In the genomic region with DNA sequence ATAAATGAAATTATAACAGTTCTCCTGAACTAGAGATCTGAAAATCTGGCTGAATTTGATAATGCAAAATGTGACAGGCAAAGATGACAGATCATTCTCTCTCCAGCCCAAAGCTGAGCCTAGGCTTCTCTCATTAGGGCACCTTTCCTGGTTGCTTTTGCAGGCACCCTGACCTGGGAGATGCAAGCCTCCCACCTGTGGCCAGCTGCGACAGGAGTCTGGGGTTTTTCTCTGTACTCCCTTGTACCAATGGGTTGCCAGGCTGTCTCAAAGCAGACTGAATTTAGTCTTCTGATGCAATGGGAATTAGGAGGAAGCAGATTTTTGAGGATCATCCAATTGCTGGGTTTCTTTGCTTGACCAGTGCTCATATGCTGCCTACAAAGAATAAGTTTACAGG, we compare ENCODE assay signal across 17 cellular contexts.
DNase-seq lines count a peak whose midpoint lies in the region; ATAC-seq and TF ChIP-seq lines count a peak whose summit lies in the region.
"Had no signal": no experiment of that assay in that cellular context is flagged by ENCODE, and none has a peak within 500 bp of the region (broad histone marks: within the 10 kb centered on the region; RNA-seq: fewer than 3 reads in every experiment).

No MANE protein-coding gene starts in this region.

- H3K27ac ChIP-seq in CD4-positive, alpha-beta memory T cell (ENCODE audit: low read depth, low read length), result no peak overlapping the region
- peak overlapping the region; percentile 82 for H3K27ac ChIP-seq in HUES48 (ENCODE audit: low read depth, low read length)
- H3K27ac ChIP-seq: HL-60 had no signal

- peaks cover 6 to 29% (median 16%) of the 10 kb centered on the region in 4 donors for H3K4me1 Mint-ChIP-seq in CD4-positive, alpha-beta memory T cell
- H3K4me1 Mint-ChIP-seq in brain (peaks cover 27% of the 10 kb centered on the region), memory B cell (no peaks in the 10 kb centered on the region)

- DNase-seq in CD4-positive, alpha-beta memory T cell, result no peak
- DNase-seq in memory B cell (ENCODE audit: low spot score in 2 of 2) (no peak), NCI-H82 (lab: John Stamatoyannopoulos, UW) (no peak), epidermal melanocyte (ENCODE audit: insufficient read length, low spot score) (no peak)
- DNase-seq: C1 segment of cervical spinal cord; CD8-positive, alpha-beta T cell; COR-L47; DMS153; DMS79 treated with DMSO at 0.1 percent for 48 hours; EL; HCEC 1CT had no signal

- H3K4me1 ChIP-seq in CD4-positive, alpha-beta memory T cell (ENCODE audit: insufficient read depth, low read length), result no peaks in the 10 kb centered on the region
- H3K4me1 ChIP-seq in HUES48 (ENCODE audit: control insufficient read depth, insufficient read depth, low read length), result peaks cover 21% of the 10 kb centered on the region

- H3K27me3 Mint-ChIP-seq in CD4-positive, alpha-beta memory T cell, result no peaks in the 10 kb centered on the region
- H3K27me3 Mint-ChIP-seq in brain (no peaks in the 10 kb centered on the region), memory B cell (no peaks in the 10 kb centered on the region)
- H3K27me3 Mint-ChIP-seq: B cell had no signal

- H3K36me3 ChIP-seq in CD4-positive, alpha-beta memory T cell (ENCODE audit: insufficient read depth, low read length), result peaks cover 29% of the 10 kb centered on the region
- H3K36me3 ChIP-seq in HUES48 (ENCODE audit: control insufficient read depth, insufficient read depth, low read length), result peaks cover 11% of the 10 kb centered on the region; the same call in 1 of the 2 replicates

- peaks cover 32 to 44% of the 10 kb centered on the region in 2 donors for H3K36me3 Mint-ChIP-seq in CD4-positive, alpha-beta memory T cell
- peaks cover 27% of the 10 kb centered on the region for H3K36me3 Mint-ChIP-seq in brain
- peaks cover 26% of the 10 kb centered on the region for H3K36me3 Mint-ChIP-seq in memory B cell

- peak overlapping the region in 4 of 7 donors; percentile 12 to 43 (median 36) for H3K27ac Mint-ChIP-seq in CD4-positive, alpha-beta memory T cell
- H3K27ac Mint-ChIP-seq in brain (peak overlapping the region in 3 of 5 experiments; percentile 18 to 59 (median 50)), memory B cell (peak overlapping the region; percentile 14)
- H3K27ac Mint-ChIP-seq: B cell; CD8-positive, alpha-beta T cell had no signal

- H3K9ac ChIP-seq in HUES48 (ENCODE audit: low read depth, low read length), result no peak overlapping the region

- H3K9me3 Mint-ChIP-seq in CD4-positive, alpha-beta memory T cell, result no peaks in the 10 kb centered on the region
- no peaks in the 10 kb centered on the region for H3K9me3 Mint-ChIP-seq in brain
- no peaks in the 10 kb centered on the region for H3K9me3 Mint-ChIP-seq in memory B cell
- H3K9me3 Mint-ChIP-seq: CD8-positive, alpha-beta T cell had no signal

- H3K4me3 ChIP-seq in CD4-positive, alpha-beta memory T cell (ENCODE audit: low read length in 2 of 2), result no peak overlapping the region
- no peak overlapping the region for H3K4me3 ChIP-seq in HUES48 (ENCODE audit: low read depth, low read length)

- TF ChIP-seq CTCF in brain (conservative IDR thresholded peaks at IDR 0.05), result no peak

- intact Hi-C loops in CD4-positive, alpha-beta memory T cell (cut with micrococcal nuclease), result no loop called here

- no peak for ATAC-seq in memory B cell (ENCODE audit: low read depth)
- ATAC-seq in activated CD4-positive, CD25-positive, alpha-beta regulatory T cell treated with anti-CD3 and anti-CD28 coated beads, Interleukin-2, amount 50 U/mL, for 24 hours, result no peak
- no peak for ATAC-seq in GM19467 (IDR thresholded peaks at IDR 0.05; ENCODE audit: unreplicated experiment)
- ATAC-seq: CD8-positive, alpha-beta T cell had no signal

- CTCF ChIA-PET in CD4-positive, alpha-beta memory T cell (lab: Charles Lee; ENCODE audit: partially characterized antibody), result interaction anchor here (9.3 kb wide), 1 partner anchor 9 kb away, joined by 82 read pairs; no protein-coding TSS in a partner anchor

- POLR2A ChIA-PET in CD4-positive, alpha-beta memory T cell (lab: Charles Lee; ENCODE audit: partially characterized antibody), result no interaction called here

- H3K9me3 ChIP-seq in CD4-positive, alpha-beta memory T cell (ENCODE audit: control insufficient read depth in 1 of 2, low read length in 2 of 2), result no peaks in the 10 kb centered on the region
- H3K9me3 ChIP-seq in HUES48 (ENCODE audit: control insufficient read depth, insufficient read depth, low read length), result no peaks in the 10 kb centered on the region

- no peaks in the 10 kb centered on the region for H3K27me3 ChIP-seq in CD4-positive, alpha-beta memory T cell (ENCODE audit: insufficient read depth, low read length)
- H3K27me3 ChIP-seq in HUES48 (ENCODE audit: control insufficient read depth, insufficient read depth, low read length), result no peaks in the 10 kb centered on the region

- no peak overlapping the region for H3K4me3 Mint-ChIP-seq in CD4-positive, alpha-beta memory T cell
- H3K4me3 Mint-ChIP-seq in brain, result no peak overlapping the region
- H3K4me3 Mint-ChIP-seq in memory B cell, result no peak overlapping the region
- H3K4me3 Mint-ChIP-seq: B cell; CD8-positive, alpha-beta T cell had no signal
